In the genomic region with DNA sequence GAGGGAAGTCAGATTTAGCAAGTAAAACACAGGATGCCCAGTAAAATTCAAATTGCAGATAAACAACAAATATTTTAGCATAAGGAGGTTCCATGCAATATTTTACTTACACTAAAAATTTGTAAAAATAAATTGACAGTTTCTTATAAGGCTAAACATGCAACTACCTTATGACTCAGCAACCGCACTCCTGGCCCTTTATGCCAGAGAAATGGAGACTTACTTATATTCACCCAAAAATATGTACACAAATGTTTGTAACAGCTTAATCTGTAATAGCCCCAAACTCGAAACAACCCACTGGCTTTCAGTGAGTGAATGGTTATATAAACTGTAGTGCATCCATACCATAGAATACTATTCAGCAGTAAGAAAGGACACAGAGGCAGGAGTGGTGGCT, we compare ENCODE assay signal across 26 cellular contexts. TPM values are rescaled to one million over a fixed set of nuclear protein-coding genes. Genes with fewer than 3 reads are reported as not detected.
DNase-seq lines count a peak whose midpoint lies in the region; ATAC-seq and TF ChIP-seq lines count a peak whose summit lies in the region.
"Had no signal": no experiment of that assay in that cellular context is flagged by ENCODE, and none has a peak within 500 bp of the region (broad histone marks: within the 10 kb centered on the region; RNA-seq: fewer than 3 reads in every experiment).

No MANE protein-coding gene starts in this region.

- peak; percentile 45 for ATAC-seq in activated T-helper 17 cell treated with anti-CD3 and anti-CD28 coated beads, Interleukin-2, amount 50 U/mL, for 72 hours (replicated peaks)
- no peak for ATAC-seq in lower lobe of right lung
- ATAC-seq: A549, K562 had no signal

- intact Hi-C loops in lower lobe of right lung (cut with DNase I) = no loop called here
- intact Hi-C loops in activated T-helper 2 cell treated with anti-CD3 and anti-CD28 coated beads, Interferon-gamma antibody, Interleukin-2, Interleukin-4, amounts not matched to agents 10 μg/mL and 5 μg/mL and 100 μg/mL, durations not matched to agents 14 hours and 24 hours and 36 hours (cut with micrococcal nuclease) = no loop called here

- no peak for TF ChIP-seq CTCF in AG10803 (conservative IDR thresholded peaks at IDR 0.05; ENCODE audit: low read length)
- TF ChIP-seq CTCF in lower lobe of right lung (IDR thresholded peaks at IDR 0.05) = no peak

- H3K36me3 ChIP-seq in lower lobe of right lung = no peaks in the 10 kb centered on the region
- H3K36me3 ChIP-seq: BLaER1, HAP-1, SJSA1, thyroid gland had no signal

- H3K27me3 ChIP-seq in lower lobe of right lung (ENCODE audit: low read depth) = no peaks in the 10 kb centered on the region
- H3K27me3 ChIP-seq: BLaER1, SJSA1, thyroid gland had no signal

- H3K4me1 Mint-ChIP-seq in activated T-helper 17 cell treated with anti-CD3 and anti-CD28 coated beads, Interleukin-2, amount 50 U/mL, for 72 hours = peaks cover 7% of the 10 kb centered on the region
- H3K4me1 Mint-ChIP-seq in activated T-helper 2 cell treated with anti-CD3 and anti-CD28 coated beads, Interferon-gamma antibody, Interleukin-2, Interleukin-4, amounts not matched to agents 10 μg/mL and 5 μg/mL and 100 μg/mL, durations not matched to agents 14 hours and 24 hours and 36 hours (ENCODE audit: low read depth) = peaks cover 9% of the 10 kb centered on the region

- H3K9me3 ChIP-seq in lower lobe of right lung = no peaks in the 10 kb centered on the region
- H3K9me3 ChIP-seq: A549, BLaER1, HAP-1, SJSA1, thyroid gland had no signal

- H3K4me3 ChIP-seq in AG10803 (ENCODE audit: low read length) = no peak overlapping the region
- H3K4me3 ChIP-seq in lower lobe of right lung = no peak overlapping the region
- H3K4me3 ChIP-seq: A549, BLaER1, HAP-1, K562, SJSA1, smooth muscle cell, thyroid gland had no signal

- no peaks in the 10 kb centered on the region for H3K27me3 Mint-ChIP-seq in activated T-helper 17 cell treated with anti-CD3 and anti-CD28 coated beads, Interleukin-2, amount 50 U/mL, for 72 hours
- H3K27me3 Mint-ChIP-seq in activated T-helper 2 cell treated with anti-CD3 and anti-CD28 coated beads, Interferon-gamma antibody, Interleukin-2, Interleukin-4, amounts not matched to agents 10 μg/mL and 5 μg/mL and 100 μg/mL, durations not matched to agents 14 hours and 24 hours and 36 hours (ENCODE audit: low read depth) = peaks cover 2% of the 10 kb centered on the region
- H3K27me3 Mint-ChIP-seq: activated naive CD4-positive, alpha-beta T cell treated with anti-CD3 and anti-CD28 coated beads, Interleukin-2, amount 10 ng/mL, durations not matched to agents 7 days and 5 days; naive B cell had no signal

- H3K4me1 ChIP-seq in lower lobe of right lung = peaks cover 41% of the 10 kb centered on the region
- H3K4me1 ChIP-seq: HAP-1, SJSA1 had no signal

- DNase-seq in AG10803 (ENCODE audit: low read depth) (peak; percentile 31), HCEC 1CT (peak; percentile 56), lower lobe of right lung (no peak), hypothalamus (lab: John Stamatoyannopoulos, UW) (no peak), ureter (ENCODE audit: low spot score) (no peak)
- DNase-seq in activated CD4-positive, alpha-beta T cell treated with anti-CD3 and anti-CD28 coated beads for 48 hours = no peak
- DNase-seq in activated T-helper 2 cell treated with anti-CD3 and anti-CD28 coated beads, Interferon-gamma antibody, Interleukin-2, Interleukin-4, amounts not matched to agents 10 μg/mL and 5 μg/mL and 100 μg/mL, durations not matched to agents 14 hours and 24 hours and 36 hours (ENCODE audit: low spot score) = no peak
- DNase-seq: activated CD4-positive, CD25-positive, alpha-beta regulatory T cell treated with anti-CD3 and anti-CD28 coated beads, Interleukin-2, amount 50 U/mL, for 72 hours; activated CD8-positive, alpha-beta memory T cell treated with anti-CD3 and anti-CD28 coated beads for 24 hours; activated naive CD4-positive, alpha-beta T cell treated with anti-CD3 and anti-CD28 coated beads, Interleukin-2, amount 10 ng/mL, durations not matched to agents 7 days and 5 days; activated T-cell treated with anti-CD3 and anti-CD28 coated beads, Interleukin-2, amount 50 U/mL, for 48 hours; foreskin melanocyte; mesendoderm; naive B cell; NCI-H1048; NCI-H187; occipital lobe; stimulated activated naive CD4-positive, alpha-beta T cell treated with Interleukin-2 at 50 U/mL for 16 hours; thyroid gland had no signal

- no peaks in the 10 kb centered on the region for H3K9me3 Mint-ChIP-seq in activated T-helper 17 cell treated with anti-CD3 and anti-CD28 coated beads, Interleukin-2, amount 50 U/mL, for 72 hours
- no peaks in the 10 kb centered on the region for H3K9me3 Mint-ChIP-seq in activated T-helper 2 cell treated with anti-CD3 and anti-CD28 coated beads, Interferon-gamma antibody, Interleukin-2, Interleukin-4, amounts not matched to agents 10 μg/mL and 5 μg/mL and 100 μg/mL, durations not matched to agents 14 hours and 24 hours and 36 hours
- H3K9me3 Mint-ChIP-seq: activated naive CD4-positive, alpha-beta T cell treated with anti-CD3 and anti-CD28 coated beads, Interleukin-2, amount 10 ng/mL, durations not matched to agents 7 days and 5 days; naive B cell had no signal

- H3K36me3 Mint-ChIP-seq in activated T-helper 17 cell treated with anti-CD3 and anti-CD28 coated beads, Interleukin-2, amount 50 U/mL, for 72 hours (ENCODE audit: low read depth) = no peaks in the 10 kb centered on the region
- H3K36me3 Mint-ChIP-seq in activated T-helper 2 cell treated with anti-CD3 and anti-CD28 coated beads, Interferon-gamma antibody, Interleukin-2, Interleukin-4, amounts not matched to agents 10 μg/mL and 5 μg/mL and 100 μg/mL, durations not matched to agents 14 hours and 24 hours and 36 hours (ENCODE audit: low read depth) = no peaks in the 10 kb centered on the region
- H3K36me3 Mint-ChIP-seq: activated naive CD4-positive, alpha-beta T cell treated with anti-CD3 and anti-CD28 coated beads, Interleukin-2, amount 10 ng/mL, durations not matched to agents 7 days and 5 days; naive B cell had no signal

- H3K4me3 Mint-ChIP-seq in activated T-helper 17 cell treated with anti-CD3 and anti-CD28 coated beads, Interleukin-2, amount 50 U/mL, for 72 hours = no peak overlapping the region
- H3K4me3 Mint-ChIP-seq in activated T-helper 2 cell treated with anti-CD3 and anti-CD28 coated beads, Interferon-gamma antibody, Interleukin-2, Interleukin-4, amounts not matched to agents 10 μg/mL and 5 μg/mL and 100 μg/mL, durations not matched to agents 14 hours and 24 hours and 36 hours (ENCODE audit: low read depth) = no peak overlapping the region
- H3K4me3 Mint-ChIP-seq: activated naive CD4-positive, alpha-beta T cell treated with anti-CD3 and anti-CD28 coated beads, Interleukin-2, amount 10 ng/mL, durations not matched to agents 7 days and 5 days; naive B cell had no signal

- H3K27ac ChIP-seq in lower lobe of right lung = peak overlapping the region; percentile 87
- H3K27ac ChIP-seq: BLaER1, SJSA1, thyroid gland had no signal

- H3K27ac Mint-ChIP-seq in activated T-helper 17 cell treated with anti-CD3 and anti-CD28 coated beads, Interleukin-2, amount 50 U/mL, for 72 hours = peak overlapping the region; percentile 1
- H3K27ac Mint-ChIP-seq in activated T-helper 2 cell treated with anti-CD3 and anti-CD28 coated beads, Interferon-gamma antibody, Interleukin-2, Interleukin-4, amounts not matched to agents 10 μg/mL and 5 μg/mL and 100 μg/mL, durations not matched to agents 14 hours and 24 hours and 36 hours = no peak overlapping the region
- H3K27ac Mint-ChIP-seq: activated naive CD4-positive, alpha-beta T cell treated with anti-CD3 and anti-CD28 coated beads, Interleukin-2, amount 10 ng/mL, durations not matched to agents 7 days and 5 days had no signal

RNA-seq across cellular contexts. Expression of a gene that starts 28.6 kb away (rescaled TPM):
- total RNA-seq in activated T-helper 17 cell treated with anti-CD3 and anti-CD28 coated beads, Interleukin-2, amount 50 U/mL, for 72 hours = 10 to 100 TPM; 43.4 to 57.8 TPM
- total RNA-seq in lower lobe of right lung (82.5 TPM), ureter (66.9 TPM)
- total RNA-seq in activated T-helper 2 cell treated with anti-CD3 and anti-CD28 coated beads, Interferon-gamma antibody, Interleukin-2, Interleukin-4, amounts not matched to agents 10 μg/mL and 5 μg/mL and 100 μg/mL, durations not matched to agents 14 hours and 24 hours and 36 hours = 37.7 and 41.5 TPM in 2 replicates

RNA-seq across cellular contexts. Expression of a gene that starts 44.9 kb away (rescaled TPM):
- total RNA-seq in activated T-helper 17 cell treated with anti-CD3 and anti-CD28 coated beads, Interleukin-2, amount 50 U/mL, for 72 hours = 10 to 100 TPM in 1 of 2 donors, 1 to 10 TPM in 1; 9.9 to 18.2 TPM
- total RNA-seq in lower lobe of right lung = 26.1 TPM
- total RNA-seq in activated T-helper 2 cell treated with anti-CD3 and anti-CD28 coated beads, Interferon-gamma antibody, Interleukin-2, Interleukin-4, amounts not matched to agents 10 μg/mL and 5 μg/mL and 100 μg/mL, durations not matched to agents 14 hours and 24 hours and 36 hours = 0.87 and 0.96 TPM in 2 replicates
- 38.8 TPM for total RNA-seq in ureter

Comparison
In these comparisons a context has a peak if more than half of its experiments do, and no peak if none do; other contexts are left out.
1. DNase-seq: peak in AG10803 (single experiment) and HCEC 1CT (single experiment); none in lower lobe of right lung (single experiment), hypothalamus (0 of 51), activated CD4-positive, alpha-beta T cell treated with anti-CD3 and anti-CD28 coated beads for 48 hours (single experiment), activated T-helper 2 cell treated with anti-CD3 and anti-CD28 coated beads, Interferon-gamma antibody, Interleukin-2, Interleukin-4, amounts not matched to agents 10 μg/mL and 5 μg/mL and 100 μg/mL, durations not matched to agents 14 hours and 24 hours and 36 hours (single experiment) and ureter (single experiment).